ENCODE assay signal across 1 cellular context in the genomic region with DNA sequence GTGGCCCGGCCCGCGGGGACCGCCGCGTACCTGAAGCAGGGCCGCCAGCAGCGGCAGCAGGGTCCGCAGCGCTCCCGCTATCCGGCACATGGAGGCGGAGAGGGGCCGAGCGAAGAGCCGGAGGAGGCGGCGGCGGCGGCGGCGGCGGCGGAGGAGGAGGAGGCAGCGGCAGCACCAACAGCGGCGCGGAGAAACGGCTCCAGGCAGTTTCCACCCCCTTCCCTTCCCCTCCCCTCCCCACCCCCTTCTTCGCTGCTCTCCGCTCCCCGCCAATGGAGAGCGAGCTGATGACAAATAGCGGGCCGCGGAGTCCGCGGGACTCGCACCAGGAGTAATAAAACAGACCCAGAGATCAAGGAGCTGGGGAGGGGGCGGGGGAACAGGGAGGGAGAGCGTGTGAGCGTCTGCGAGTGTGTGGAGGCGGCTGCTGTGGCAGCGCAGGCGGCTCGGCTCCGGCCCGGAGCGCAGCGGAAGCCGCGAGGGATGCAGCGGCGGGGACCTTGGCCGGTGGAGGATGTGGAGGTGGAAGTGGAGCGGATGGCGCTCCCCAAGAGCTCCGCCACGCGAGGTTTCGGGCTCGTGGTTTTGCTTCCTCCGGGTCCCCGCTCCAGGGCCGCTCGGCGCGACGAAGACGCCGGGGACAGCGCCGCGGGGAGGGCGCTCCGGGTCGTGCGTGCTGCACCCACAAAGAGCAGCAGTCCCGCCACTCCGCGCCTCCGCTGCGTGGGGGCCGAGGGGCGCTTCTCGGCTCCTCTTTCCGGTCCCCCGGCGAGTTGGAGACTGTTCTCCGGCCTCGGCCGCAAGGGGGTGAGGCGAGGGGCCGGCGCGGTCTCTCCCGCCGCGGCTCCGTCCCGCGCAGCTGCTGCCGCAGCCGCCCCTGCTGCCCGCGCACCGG.
TF ChIP-seq lines count a peak whose summit lies in the region.

A gene (minus strand): TSS at position 198 of the 895 bp plus-strand sequence. CDS start 108 bp downstream, at position 90.

TF ChIP-seq in GM23338, 12 proteins besides CTCF, POLR2A, EP300 and RAD21 (continued from another document):
- TF ChIP-seq, protein P1, sequence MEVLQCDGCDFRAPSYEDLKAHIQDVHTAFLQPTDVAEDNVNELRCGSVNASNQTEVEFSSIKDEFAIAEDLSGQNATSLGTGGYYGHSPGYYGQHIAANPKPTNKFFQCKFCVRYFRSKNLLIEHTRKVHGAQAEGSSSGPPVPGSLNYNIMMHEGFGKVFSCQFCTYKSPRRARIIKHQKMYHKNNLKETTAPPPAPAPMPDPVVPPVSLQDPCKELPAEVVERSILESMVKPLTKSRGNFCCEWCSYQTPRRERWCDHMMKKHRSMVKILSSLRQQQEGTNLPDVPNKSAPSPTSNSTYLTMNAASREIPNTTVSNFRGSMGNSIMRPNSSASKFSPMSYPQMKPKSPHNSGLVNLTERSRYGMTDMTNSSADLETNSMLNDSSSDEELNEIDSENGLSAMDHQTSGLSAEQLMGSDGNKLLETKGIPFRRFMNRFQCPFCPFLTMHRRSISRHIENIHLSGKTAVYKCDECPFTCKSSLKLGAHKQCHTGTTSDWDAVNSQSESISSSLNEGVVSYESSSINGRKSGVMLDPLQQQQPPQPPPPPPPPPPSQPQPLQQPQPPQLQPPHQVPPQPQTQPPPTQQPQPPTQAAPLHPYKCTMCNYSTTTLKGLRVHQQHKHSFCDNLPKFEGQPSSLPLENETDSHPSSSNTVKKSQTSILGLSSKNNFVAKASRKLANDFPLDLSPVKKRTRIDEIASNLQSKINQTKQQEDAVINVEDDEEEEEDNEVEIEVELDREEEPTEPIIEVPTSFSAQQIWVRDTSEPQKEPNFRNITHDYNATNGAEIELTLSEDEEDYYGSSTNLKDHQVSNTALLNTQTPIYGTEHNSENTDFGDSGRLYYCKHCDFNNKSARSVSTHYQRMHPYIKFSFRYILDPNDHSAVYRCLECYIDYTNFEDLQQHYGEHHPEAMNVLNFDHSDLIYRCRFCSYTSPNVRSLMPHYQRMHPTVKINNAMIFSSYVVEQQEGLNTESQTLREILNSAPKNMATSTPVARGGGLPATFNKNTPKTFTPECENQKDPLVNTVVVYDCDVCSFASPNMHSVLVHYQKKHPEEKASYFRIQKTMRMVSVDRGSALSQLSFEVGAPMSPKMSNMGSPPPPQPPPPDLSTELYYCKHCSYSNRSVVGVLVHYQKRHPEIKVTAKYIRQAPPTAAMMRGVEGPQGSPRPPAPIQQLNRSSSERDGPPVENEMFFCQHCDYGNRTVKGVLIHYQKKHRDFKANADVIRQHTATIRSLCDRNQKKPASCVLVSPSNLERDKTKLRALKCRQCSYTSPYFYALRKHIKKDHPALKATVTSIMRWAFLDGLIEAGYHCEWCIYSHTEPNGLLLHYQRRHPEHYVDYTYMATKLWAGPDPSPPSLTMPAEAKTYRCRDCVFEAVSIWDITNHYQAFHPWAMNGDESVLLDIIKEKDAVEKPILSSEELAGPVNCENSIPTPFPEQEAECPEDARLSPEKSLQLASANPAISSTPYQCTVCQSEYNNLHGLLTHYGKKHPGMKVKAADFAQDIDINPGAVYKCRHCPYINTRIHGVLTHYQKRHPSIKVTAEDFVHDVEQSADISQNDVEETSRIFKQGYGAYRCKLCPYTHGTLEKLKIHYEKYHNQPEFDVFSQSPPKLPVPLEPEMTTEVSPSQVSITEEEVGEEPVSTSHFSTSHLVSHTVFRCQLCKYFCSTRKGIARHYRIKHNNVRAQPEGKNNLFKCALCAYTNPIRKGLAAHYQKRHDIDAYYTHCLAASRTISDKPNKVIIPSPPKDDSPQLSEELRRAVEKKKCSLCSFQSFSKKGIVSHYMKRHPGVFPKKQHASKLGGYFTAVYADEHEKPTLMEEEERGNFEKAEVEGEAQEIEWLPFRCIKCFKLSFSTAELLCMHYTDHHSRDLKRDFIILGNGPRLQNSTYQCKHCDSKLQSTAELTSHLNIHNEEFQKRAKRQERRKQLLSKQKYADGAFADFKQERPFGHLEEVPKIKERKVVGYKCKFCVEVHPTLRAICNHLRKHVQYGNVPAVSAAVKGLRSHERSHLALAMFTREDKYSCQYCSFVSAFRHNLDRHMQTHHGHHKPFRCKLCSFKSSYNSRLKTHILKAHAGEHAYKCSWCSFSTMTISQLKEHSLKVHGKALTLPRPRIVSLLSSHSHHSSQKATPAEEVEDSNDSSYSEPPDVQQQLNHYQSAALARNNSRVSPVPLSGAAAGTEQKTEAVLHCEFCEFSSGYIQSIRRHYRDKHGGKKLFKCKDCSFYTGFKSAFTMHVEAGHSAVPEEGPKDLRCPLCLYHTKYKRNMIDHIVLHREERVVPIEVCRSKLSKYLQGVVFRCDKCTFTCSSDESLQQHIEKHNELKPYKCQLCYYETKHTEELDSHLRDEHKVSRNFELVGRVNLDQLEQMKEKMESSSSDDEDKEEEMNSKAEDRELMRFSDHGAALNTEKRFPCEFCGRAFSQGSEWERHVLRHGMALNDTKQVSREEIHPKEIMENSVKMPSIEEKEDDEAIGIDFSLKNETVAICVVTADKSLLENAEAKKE (CRISPR knock-in tag; IDR thresholded peaks at IDR 0.05), result no peak
